In the genomic region with DNA sequence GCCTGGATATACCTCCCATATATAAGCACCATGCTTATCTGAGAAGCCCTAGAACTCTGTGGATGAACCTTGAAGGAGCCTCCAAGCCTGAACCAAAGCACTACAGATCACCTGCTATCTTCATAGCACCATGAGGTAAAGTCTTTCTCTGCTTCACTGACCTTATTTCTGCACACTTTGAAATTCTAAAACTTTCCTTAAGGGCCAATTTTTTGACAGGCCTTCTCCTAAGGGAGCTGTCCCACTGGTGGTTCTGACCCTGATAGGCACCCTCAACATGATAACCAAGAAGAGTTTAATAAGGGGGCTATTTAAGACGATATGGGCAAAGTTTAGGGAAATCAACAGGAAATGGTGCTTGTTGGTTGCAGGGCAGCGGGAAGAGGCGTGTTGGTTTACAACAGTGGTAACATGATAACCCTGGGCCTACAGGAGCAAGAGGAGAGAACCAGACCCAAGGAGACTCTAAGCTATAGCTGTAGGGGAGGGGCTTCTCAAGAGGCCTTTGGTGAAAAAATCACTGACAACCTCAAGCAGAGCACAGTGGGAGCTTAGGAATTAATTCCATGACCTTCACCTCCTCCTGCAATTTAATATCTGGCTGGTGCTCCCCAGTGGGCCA, we compare ENCODE assay signal across 22 cellular contexts. TPM values are rescaled to one million over a fixed set of nuclear protein-coding genes. Genes with fewer than 3 reads are reported as not detected.
DNase-seq lines count a peak whose midpoint lies in the region; ATAC-seq and TF ChIP-seq lines count a peak whose summit lies in the region.
"Had no signal": no experiment of that assay in that cellular context is flagged by ENCODE, and none has a peak within 500 bp of the region (broad histone marks: within the 10 kb centered on the region; RNA-seq: fewer than 3 reads in every experiment).

A gene with protein sequence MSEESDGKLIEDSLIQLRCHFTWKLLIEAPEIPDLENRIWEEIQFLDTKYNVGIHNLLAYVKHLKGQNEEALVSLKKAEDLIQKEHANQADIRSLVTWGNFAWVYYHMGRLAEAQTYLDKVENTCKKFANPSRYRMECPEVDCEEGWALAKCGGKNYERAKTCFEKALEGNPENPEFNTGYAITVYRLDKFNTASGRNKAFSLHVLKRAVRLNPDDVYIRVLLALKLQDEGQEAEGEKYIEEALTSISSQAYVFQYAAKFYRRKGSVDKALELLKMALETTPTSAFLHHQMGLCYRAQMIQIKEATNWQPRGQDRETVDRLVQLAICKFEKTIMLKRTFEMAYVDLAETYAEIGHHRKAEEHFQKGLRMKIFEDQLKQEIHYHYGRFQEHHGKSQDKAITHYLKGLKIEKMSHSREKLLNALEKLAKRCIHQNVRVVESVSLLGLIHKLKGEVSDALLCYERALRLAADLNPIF (plus strand): TSS at position 51 of the 622 bp plus-strand sequence. CDS start 80 bp downstream, at position 131.

- no peak for TF ChIP-seq CTCF in Panc1 (IDR thresholded peaks at IDR 0.05)
- TF ChIP-seq CTCF in esophagus muscularis mucosa (IDR thresholded peaks at IDR 0.05): no peak

- in situ Hi-C loops in Panc1 (cut with HindIII; ENCODE audit: low pct_unique_long_range_greater_than_20kb, low sequenced_read_pairs): no loop called here

- H3K9me3 ChIP-seq in Panc1 (ENCODE audit: control insufficient read depth, insufficient read depth, low read depth, low read length) (no peaks in the 10 kb centered on the region), esophagus muscularis mucosa (no peaks in the 10 kb centered on the region)
- H3K9me3 ChIP-seq: BE2C, Caco-2 had no signal

- H3K4me3 ChIP-seq in Panc1 (ENCODE audit: low read depth in 2 of 2, low read length in 2 of 2) (no peak within 1 kb of the TSS), esophagus muscularis mucosa (no peak within 1 kb of the TSS)

- intact Hi-C loops in Panc1 (cut with micrococcal nuclease; ENCODE audit: unreplicated experiment): no loop called here
- intact Hi-C loops in esophagus muscularis mucosa (cut with DNase I): no loop called here
- intact Hi-C loops in Right ventricle myocardium superior (cut with DNase I): no loop called here

- BruUV-seq in Panc1 (replicated peaks; lab: Mats Ljungman, UMichigan): no TSS peak

- no peaks in the 10 kb centered on the region for H3K9me3 Mint-ChIP-seq in stimulated activated memory B cell treated with anti-CD40 and anti-IgM and Interleukin-4, amounts not matched to agents 10 μg/mL and 1 μg/mL and 100 μg/mL, for 72 hours
- H3K9me3 Mint-ChIP-seq: CD4-positive, CD25-positive, alpha-beta regulatory T cell had no signal

- no peaks in the 10 kb centered on the region for H3K36me3 ChIP-seq in Panc1 (ENCODE audit: control insufficient read depth, insufficient read depth, low read length)
- H3K36me3 ChIP-seq in esophagus muscularis mucosa: no peaks in the 10 kb centered on the region
- H3K36me3 ChIP-seq: BE2C had no signal

- no peaks in the 10 kb centered on the region for H3K36me3 Mint-ChIP-seq in stimulated activated memory B cell treated with anti-CD40 and anti-IgM and Interleukin-4, amounts not matched to agents 10 μg/mL and 1 μg/mL and 100 μg/mL, for 72 hours
- H3K36me3 Mint-ChIP-seq: CD4-positive, CD25-positive, alpha-beta regulatory T cell had no signal

- TF ChIP-seq EP300 in esophagus muscularis mucosa (IDR thresholded peaks at IDR 0.05): no peak

- ATAC-seq in Panc1: no peak
- no peak for ATAC-seq in stimulated activated memory B cell treated with anti-CD40 and anti-IgM and Interleukin-4, amounts not matched to agents 10 μg/mL and 1 μg/mL and 100 μg/mL, for 72 hours
- no peak for ATAC-seq in Right ventricle myocardium superior (ENCODE audit: poor library complexity)
- no peak for ATAC-seq in GM18858 (IDR thresholded peaks at IDR 0.05; ENCODE audit: unreplicated experiment)

- H3K4me1 ChIP-seq in Panc1 (ENCODE audit: control insufficient read depth, insufficient read depth, low read length) (peaks cover 17% of the 10 kb centered on the region), esophagus muscularis mucosa (peaks cover 20 to 22% (median 21%) of the 10 kb centered on the region in 4 donors)

- H3K27ac ChIP-seq in Panc1 (ENCODE audit: low read length) (peak within 1 kb of the TSS; percentile 44; the same call in 1 of the 2 replicates), esophagus muscularis mucosa (replicated peaks in 1 of 4) (no peak within 1 kb of the TSS)

- H3K27ac Mint-ChIP-seq in stimulated activated memory B cell treated with anti-CD40 and anti-IgM and Interleukin-4, amounts not matched to agents 10 μg/mL and 1 μg/mL and 100 μg/mL, for 72 hours: no peak within 1 kb of the TSS
- H3K27ac Mint-ChIP-seq: CD4-positive, CD25-positive, alpha-beta regulatory T cell had no signal

- CTCF ChIA-PET in Panc1 (lab: Charles Lee): no interaction called here

- WGBS in esophagus muscularis mucosa: 88% methylated on average over 3 of the region's 3 CpGs

- no peaks in the 10 kb centered on the region for H3K27me3 ChIP-seq in Panc1 (ENCODE audit: control insufficient read depth, insufficient read depth, low read length)
- H3K27me3 ChIP-seq in esophagus muscularis mucosa: no peaks in the 10 kb centered on the region
- H3K27me3 ChIP-seq: BE2C had no signal

- DNase-seq in NCI-H510A treated with DMSO at 0.1 percent for 48 hours (lab: John Stamatoyannopoulos, UW) (peak; percentile 25), NCI-H510A (lab: John Stamatoyannopoulos, UW) (no peak), Panc1 (ENCODE audit: low read depth, low spot score) (no peak), esophagus muscularis mucosa (ENCODE audit: extremely low spot score) (peak; percentile 29), Right ventricle myocardium superior (no peak), NCI-H1930 (lab: John Stamatoyannopoulos, UW) (no peak)
- DNase-seq: 8988T; BE2C; Caco-2; CD4-positive, CD25-positive, alpha-beta regulatory T cell; EL; HCEC 1CT; NCI-H1092 treated with DMSO at 0.1 percent for 48 hours; NCI-H146; NCI-H2081; NCI-H524; NCI-H82; OCI-M1; SHP77 treated with DMSO at 0.1 percent for 48 hours had no signal

- no peaks in the 10 kb centered on the region for H3K27me3 Mint-ChIP-seq in stimulated activated memory B cell treated with anti-CD40 and anti-IgM and Interleukin-4, amounts not matched to agents 10 μg/mL and 1 μg/mL and 100 μg/mL, for 72 hours
- H3K27me3 Mint-ChIP-seq: CD4-positive, CD25-positive, alpha-beta regulatory T cell had no signal

- no peak within 1 kb of the TSS for H3K4me3 Mint-ChIP-seq in stimulated activated memory B cell treated with anti-CD40 and anti-IgM and Interleukin-4, amounts not matched to agents 10 μg/mL and 1 μg/mL and 100 μg/mL, for 72 hours
- H3K4me3 Mint-ChIP-seq: CD4-positive, CD25-positive, alpha-beta regulatory T cell had no signal

- POLR2A ChIA-PET in Panc1 (lab: Charles Lee): no interaction called here

- no peak for TF ChIP-seq POLR2A in esophagus muscularis mucosa (IDR thresholded peaks at IDR 0.05; ENCODE audit: low read depth)

- H3K4me1 Mint-ChIP-seq in stimulated activated memory B cell treated with anti-CD40 and anti-IgM and Interleukin-4, amounts not matched to agents 10 μg/mL and 1 μg/mL and 100 μg/mL, for 72 hours: no peaks in the 10 kb centered on the region
- H3K4me1 Mint-ChIP-seq: CD4-positive, CD25-positive, alpha-beta regulatory T cell had no signal

RNA-seq across cellular contexts. Expression of the gene that starts here (rescaled TPM):
- total RNA-seq in Panc1 (2021; ENCODE audit: unreplicated experiment) (not detected), esophagus muscularis mucosa (under 1 TPM in 1 of 4 donors, not detected in 3; 0.33 TPM), Right ventricle myocardium superior (not detected)
- polyA plus RNA-seq in Panc1 (2012; ENCODE audit: insufficient read length): not detected
- total RNA-seq: Caco-2; CD4-positive, CD25-positive, alpha-beta regulatory T cell; RPMI7951 had no signal

Comparison
In these comparisons a context has a peak if more than half of its experiments do, and no peak if none do; other contexts are left out.
1. Peak in DNase-seq in esophagus muscularis mucosa; RNA of the gene not detected or under 1 TPM.